ENCODE assay signal across 1 cellular context in the genomic region with DNA sequence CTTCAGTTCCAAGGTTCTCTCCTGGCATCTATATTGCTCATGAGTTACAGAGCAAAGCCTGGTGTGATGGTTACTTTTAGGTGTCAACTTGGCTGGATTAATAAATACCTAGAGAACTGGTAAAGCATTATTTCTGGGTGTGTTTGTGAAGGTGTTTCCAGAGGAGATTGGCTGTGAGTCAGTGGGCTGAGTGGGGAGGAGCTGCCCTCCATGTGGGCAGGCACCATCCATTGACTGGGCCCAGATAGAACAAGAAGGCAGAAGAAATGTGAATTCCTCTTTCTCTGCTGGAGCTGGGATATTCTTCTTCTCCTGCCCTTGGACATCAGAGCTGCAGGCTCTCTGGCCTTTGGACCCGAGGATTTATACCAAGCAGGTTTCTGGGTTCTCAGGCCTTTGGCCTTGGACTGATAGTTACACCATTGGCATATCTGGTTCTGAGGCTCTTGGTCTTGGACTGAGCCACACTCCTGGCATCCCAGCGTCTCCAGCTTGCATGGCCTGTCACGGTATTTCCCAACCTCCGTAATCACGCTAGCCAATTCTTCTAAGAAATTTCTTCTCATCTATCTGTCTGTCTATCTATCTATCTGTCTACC.
TF ChIP-seq lines count a peak whose summit lies in the region.

No MANE protein-coding gene starts in this region.

TF ChIP-seq in H1, 55 proteins besides CTCF, POLR2A, EP300 and RAD21:
- no peak for TF ChIP-seq KDM4A (IDR thresholded peaks at IDR 0.05; ENCODE audit: low read depth, low read length, severe bottlenecking)
- TF ChIP-seq GTF2F1 (IDR thresholded peaks at IDR 0.05; ENCODE audit: borderline replicate concordance, low read depth, low read length) = no peak
- TF ChIP-seq NANOG (IDR thresholded peaks at IDR 0.05; ENCODE audit: insufficient read depth, low read depth, low read length, poor library complexity, severe bottlenecking) = no peak
- TF ChIP-seq FOSL1 (IDR thresholded peaks at IDR 0.05; ENCODE audit: insufficient read depth, low read depth, low read length) = no peak
- TF ChIP-seq RBBP5 (IDR thresholded peaks at IDR 0.05; ENCODE audit: borderline replicate concordance, low read depth, low read length) = no peak
- no peak for TF ChIP-seq TBP (IDR thresholded peaks at IDR 0.05; ENCODE audit: low read depth, low read length)
- no peak for TF ChIP-seq BRCA1 (IDR thresholded peaks at IDR 0.05; ENCODE audit: low read depth, low read length)
- TF ChIP-seq EZH2 (IDR thresholded peaks at IDR 0.05; ENCODE audit: low read depth, low read length, severe bottlenecking) = no peak
- no peak for TF ChIP-seq HDAC2 (IDR thresholded peaks at IDR 0.05; ENCODE audit: borderline replicate concordance in 1 of 2, low read depth in 2 of 2, low read length in 2 of 2)
- no peak for TF ChIP-seq SIRT6 (IDR thresholded peaks at IDR 0.05; ENCODE audit: low read length)
- TF ChIP-seq SUZ12 (IDR thresholded peaks at IDR 0.05; ENCODE audit: low read length) = no peak
- no peak for TF ChIP-seq TEAD4 (IDR thresholded peaks at IDR 0.05; ENCODE audit: low read depth, low read length)
- TF ChIP-seq, protein P1, sequence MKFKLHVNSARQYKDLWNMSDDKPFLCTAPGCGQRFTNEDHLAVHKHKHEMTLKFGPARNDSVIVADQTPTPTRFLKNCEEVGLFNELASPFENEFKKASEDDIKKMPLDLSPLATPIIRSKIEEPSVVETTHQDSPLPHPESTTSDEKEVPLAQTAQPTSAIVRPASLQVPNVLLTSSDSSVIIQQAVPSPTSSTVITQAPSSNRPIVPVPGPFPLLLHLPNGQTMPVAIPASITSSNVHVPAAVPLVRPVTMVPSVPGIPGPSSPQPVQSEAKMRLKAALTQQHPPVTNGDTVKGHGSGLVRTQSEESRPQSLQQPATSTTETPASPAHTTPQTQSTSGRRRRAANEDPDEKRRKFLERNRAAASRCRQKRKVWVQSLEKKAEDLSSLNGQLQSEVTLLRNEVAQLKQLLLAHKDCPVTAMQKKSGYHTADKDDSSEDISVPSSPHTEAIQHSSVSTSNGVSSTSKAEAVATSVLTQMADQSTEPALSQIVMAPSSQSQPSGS (IDR thresholded peaks at IDR 0.05; ENCODE audit: low read length) = no peak
- no peak for TF ChIP-seq CEBPB (IDR thresholded peaks at IDR 0.05; ENCODE audit: low read depth, low read length)
- TF ChIP-seq RNF2 (IDR thresholded peaks at IDR 0.05; ENCODE audit: borderline replicate concordance, low read depth, low read length, missing control alignments, poor library complexity, severe bottlenecking) = no peak
- TF ChIP-seq CREB1 (IDR thresholded peaks at IDR 0.05) = no peak
- TF ChIP-seq CTBP2 (IDR thresholded peaks at IDR 0.05; ENCODE audit: borderline replicate concordance, insufficient read depth, insufficient read length, low read length) = no peak
